In genomic region chr3:144242797-144243196, GRCh38 we compare ENCODE assay signal across 37 cellular contexts.
"Had no signal": no experiment of that assay in that cellular context is flagged by ENCODE, and none has a peak within 500 bp of the region (broad histone marks: within the 10 kb centered on the region; RNA-seq: fewer than 3 reads in every experiment).

No MANE protein-coding gene starts in this region.

- H3K36me3 ChIP-seq: adrenal gland, brain microvascular endothelial cell, breast epithelium, WERI-Rb-1 had no signal

- DNase-seq: activated CD4-positive, alpha-beta memory T cell treated with anti-CD3 and anti-CD28 coated beads, Interleukin-2, amount 10 ng/mL, durations not matched to agents 7 days and 5 days; activated CD4-positive, alpha-beta T cell treated with anti-CD3 and anti-CD28 coated beads for 1 hour; activated CD4-positive, alpha-beta T cell treated with anti-CD3 and anti-CD28 coated beads for 36 hours; activated CD4-positive, alpha-beta T cell treated with anti-CD3 and anti-CD28 coated beads for 48 hours; activated CD4-positive, alpha-beta T cell treated with anti-CD3 and anti-CD28 coated beads, Interleukin-2, amount 10 ng/mL, durations not matched to agents 7 days and 5 days; activated CD4-positive, alpha-beta T cell treated with anti-CD3 and anti-CD28 coated beads, Interleukin-2, amount 50 U/mL, for 48 hours; activated CD4-positive, CD25-positive, alpha-beta regulatory T cell; activated CD8-positive, alpha-beta memory T cell treated with anti-CD3 and anti-CD28 coated beads for 24 hours; activated CD8-positive, alpha-beta memory T cell treated with anti-CD3 and anti-CD28 coated beads, Interleukin-2, amount 10 ng/mL, durations not matched to agents 7 days and 5 days; activated CD8-positive, alpha-beta memory T cell treated with anti-CD3 and anti-CD28 coated beads, Interleukin-2, amount 50 U/mL, for 48 hours; activated CD8-positive, alpha-beta T cell treated with anti-CD3 and anti-CD28 coated beads, Interleukin-2, amount 10 ng/mL, durations not matched to agents 7 days and 5 days; activated effector memory CD4-positive, alpha-beta T cell treated with Interleukin-2 at 50 U/mL for 16 hours; activated gamma-delta T cell; activated naive CD4-positive, alpha-beta T cell treated with anti-CD3 and anti-CD28 coated beads, Interleukin-2, amount 10 ng/mL, durations not matched to agents 7 days and 5 days; activated naive CD4-positive, alpha-beta T cell treated with Interleukin-2 at 50 U/mL for 16 hours; activated naive CD8-positive, alpha-beta T cell treated with anti-CD3 and anti-CD28 coated beads, Interleukin-2, amount 10 ng/mL, durations not matched to agents 7 days and 5 days; activated T-cell treated with anti-CD3 and anti-CD28 coated beads, Interleukin-2, amount 50 U/mL, for 24 hours; activated T-cell treated with anti-CD3 and anti-CD28 coated beads, Interleukin-2, amount 50 U/mL, for 48 hours; adrenal gland; amniotic stem cell; aorta; body of pancreas; brain microvascular endothelial cell; central memory CD4-positive, alpha-beta T cell; SW 1271; T-helper 1 cell; T-helper 2 cell; T-helper 9 cell; WERI-Rb-1 had no signal

- H3K4me3 ChIP-seq: adrenal gland, body of pancreas, breast epithelium had no signal

- H3K9me3 Mint-ChIP-seq: activated CD4-positive, alpha-beta T cell treated with anti-CD3 and anti-CD28 coated beads, Interleukin-2, amount 10 ng/mL, durations not matched to agents 7 days and 5 days; activated naive CD4-positive, alpha-beta T cell treated with anti-CD3 and anti-CD28 coated beads, Interleukin-2, amount 10 ng/mL, durations not matched to agents 7 days and 5 days; activated naive CD4-positive, alpha-beta T cell treated with anti-CD3 and anti-CD28 coated beads, Interleukin-2, amount 50 U/mL, for 24 hours; activated naive CD8-positive, alpha-beta T cell treated with anti-CD3 and anti-CD28 coated beads, Interleukin-2, amount 10 ng/mL, durations not matched to agents 7 days and 5 days; activated T-cell treated with anti-CD3 and anti-CD28 coated beads, Interleukin-2, amount 50 U/mL, for 24 hours; activated T-helper 2 cell treated with anti-CD3 and anti-CD28 coated beads, Interferon-gamma antibody, Interleukin-2, Interleukin-4, amounts not matched to agents 10 μg/mL and 5 μg/mL and 100 μg/mL, durations not matched to agents 14 hours and 24 hours and 36 hours; T-helper 1 cell treated with Interleukin-12 subunit alpha and Interleukin-12 subunit beta and Interleukin-4 antibody, amounts not matched to agents 30 μg/mL and 1 μg/mL, for 36 hours; T-helper 2 cell treated with Interferon-gamma antibody and Interleukin-4, amounts not matched to agents 5 μg/mL and 100 μg/mL, for 36 hours; WTC11 had no signal

- H3K27me3 Mint-ChIP-seq: activated CD4-positive, alpha-beta memory T cell treated with anti-CD3 and anti-CD28 coated beads, Interleukin-2, amount 10 ng/mL, durations not matched to agents 7 days and 5 days; activated CD8-positive, alpha-beta memory T cell treated with anti-CD3 and anti-CD28 coated beads, Interleukin-2, amount 10 ng/mL, durations not matched to agents 7 days and 5 days; activated naive CD4-positive, alpha-beta T cell treated with anti-CD3 and anti-CD28 coated beads, Interleukin-2, amount 10 ng/mL, durations not matched to agents 7 days and 5 days; activated naive CD8-positive, alpha-beta T cell; activated naive CD8-positive, alpha-beta T cell treated with anti-CD3 and anti-CD28 coated beads, Interleukin-2, amount 10 ng/mL, durations not matched to agents 7 days and 5 days had no signal

- H3K4me1 Mint-ChIP-seq: activated CD4-positive, alpha-beta memory T cell treated with anti-CD3 and anti-CD28 coated beads, Interleukin-2, amount 10 ng/mL, durations not matched to agents 7 days and 5 days; activated CD4-positive, alpha-beta T cell treated with anti-CD3 and anti-CD28 coated beads for 36 hours; activated CD4-positive, alpha-beta T cell treated with anti-CD3 and anti-CD28 coated beads, Interleukin-2, amount 10 ng/mL, durations not matched to agents 7 days and 5 days; activated CD8-positive, alpha-beta memory T cell treated with anti-CD3 and anti-CD28 coated beads, Interleukin-2, amount 10 ng/mL, durations not matched to agents 7 days and 5 days; activated naive CD4-positive, alpha-beta T cell treated with anti-CD3 and anti-CD28 coated beads, Interleukin-2, amount 10 ng/mL, durations not matched to agents 7 days and 5 days; activated naive CD4-positive, alpha-beta T cell treated with anti-CD3 and anti-CD28 coated beads, Interleukin-2, amount 50 U/mL, for 24 hours; activated naive CD8-positive, alpha-beta T cell treated with anti-CD3 and anti-CD28 coated beads, Interleukin-2, amount 10 ng/mL, durations not matched to agents 7 days and 5 days; WTC11 had no signal

- H3K9me3 ChIP-seq: adrenal gland, body of pancreas, breast epithelium had no signal

- H3K36me3 Mint-ChIP-seq: activated CD8-positive, alpha-beta memory T cell treated with anti-CD3 and anti-CD28 coated beads, Interleukin-2, amount 10 ng/mL, durations not matched to agents 7 days and 5 days; activated naive CD4-positive, alpha-beta T cell treated with anti-CD3 and anti-CD28 coated beads, Interleukin-2, amount 10 ng/mL, durations not matched to agents 7 days and 5 days; activated naive CD4-positive, alpha-beta T cell treated with anti-CD3 and anti-CD28 coated beads, Interleukin-2, amount 50 U/mL, for 24 hours; activated naive CD8-positive, alpha-beta T cell; activated naive CD8-positive, alpha-beta T cell treated with anti-CD3 and anti-CD28 coated beads, Interleukin-2, amount 10 ng/mL, durations not matched to agents 7 days and 5 days; WTC11 had no signal

- H3K27ac ChIP-seq: adrenal gland, body of pancreas, brain microvascular endothelial cell, breast epithelium, WERI-Rb-1 had no signal

- H3K4me3 Mint-ChIP-seq: activated CD4-positive, alpha-beta memory T cell treated with anti-CD3 and anti-CD28 coated beads, Interleukin-2, amount 10 ng/mL, durations not matched to agents 7 days and 5 days; activated CD4-positive, alpha-beta T cell treated with anti-CD3 and anti-CD28 coated beads for 36 hours; activated CD4-positive, alpha-beta T cell treated with anti-CD3 and anti-CD28 coated beads, Interleukin-2, amount 10 ng/mL, durations not matched to agents 7 days and 5 days; activated CD8-positive, alpha-beta memory T cell treated with anti-CD3 and anti-CD28 coated beads, Interleukin-2, amount 10 ng/mL, durations not matched to agents 7 days and 5 days; activated CD8-positive, alpha-beta T cell treated with anti-CD3 and anti-CD28 coated beads, Interleukin-2, amount 10 ng/mL, durations not matched to agents 7 days and 5 days; activated naive CD4-positive, alpha-beta T cell treated with anti-CD3 and anti-CD28 coated beads, Interleukin-2, amount 10 ng/mL, durations not matched to agents 7 days and 5 days; activated naive CD4-positive, alpha-beta T cell treated with anti-CD3 and anti-CD28 coated beads, Interleukin-2, amount 50 U/mL, for 24 hours; activated naive CD8-positive, alpha-beta T cell; activated naive CD8-positive, alpha-beta T cell treated with anti-CD3 and anti-CD28 coated beads, Interleukin-2, amount 10 ng/mL, durations not matched to agents 7 days and 5 days; activated T-cell treated with anti-CD3 and anti-CD28 coated beads, Interleukin-2, amount 50 U/mL, for 24 hours; T-helper 1 cell treated with Interleukin-12 subunit alpha and Interleukin-12 subunit beta and Interleukin-4 antibody, amounts not matched to agents 30 μg/mL and 1 μg/mL, for 36 hours; T-helper 2 cell treated with Interferon-gamma antibody and Interleukin-4, amounts not matched to agents 5 μg/mL and 100 μg/mL, for 36 hours; WTC11 had no signal

- ATAC-seq: activated CD4-positive, alpha-beta T cell treated with anti-CD3 and anti-CD28 coated beads for 36 hours; activated CD4-positive, CD25-positive, alpha-beta regulatory T cell treated with anti-CD3 and anti-CD28 coated beads, Interleukin-2, amount 50 U/mL, for 24 hours; activated CD8-positive, alpha-beta memory T cell treated with anti-CD3 and anti-CD28 coated beads, Interleukin-2, amount 10 ng/mL, durations not matched to agents 7 days and 5 days; activated CD8-positive, alpha-beta T cell treated with anti-CD3 and anti-CD28 coated beads, Interleukin-2, amount 10 ng/mL, durations not matched to agents 7 days and 5 days; body of pancreas; WTC11 had no signal

- H3K27ac Mint-ChIP-seq: activated CD4-positive, alpha-beta memory T cell treated with anti-CD3 and anti-CD28 coated beads, Interleukin-2, amount 10 ng/mL, durations not matched to agents 7 days and 5 days; activated CD4-positive, alpha-beta T cell treated with anti-CD3 and anti-CD28 coated beads for 36 hours; activated CD4-positive, alpha-beta T cell treated with anti-CD3 and anti-CD28 coated beads, Interleukin-2, amount 10 ng/mL, durations not matched to agents 7 days and 5 days; activated CD8-positive, alpha-beta memory T cell treated with anti-CD3 and anti-CD28 coated beads, Interleukin-2, amount 10 ng/mL, durations not matched to agents 7 days and 5 days; activated CD8-positive, alpha-beta T cell treated with anti-CD3 and anti-CD28 coated beads, Interleukin-2, amount 10 ng/mL, durations not matched to agents 7 days and 5 days; activated naive CD4-positive, alpha-beta T cell treated with anti-CD3 and anti-CD28 coated beads, Interleukin-2, amount 10 ng/mL, durations not matched to agents 7 days and 5 days; activated naive CD4-positive, alpha-beta T cell treated with anti-CD3 and anti-CD28 coated beads, Interleukin-2, amount 50 U/mL, for 24 hours; activated naive CD8-positive, alpha-beta T cell; activated naive CD8-positive, alpha-beta T cell treated with anti-CD3 and anti-CD28 coated beads, Interleukin-2, amount 10 ng/mL, durations not matched to agents 7 days and 5 days; activated T-cell treated with anti-CD3 and anti-CD28 coated beads, Interleukin-2, amount 50 U/mL, for 24 hours; activated T-helper 2 cell treated with anti-CD3 and anti-CD28 coated beads, Interferon-gamma antibody, Interleukin-2, Interleukin-4, amounts not matched to agents 10 μg/mL and 5 μg/mL and 100 μg/mL, durations not matched to agents 14 hours and 24 hours and 36 hours; T-helper 1 cell treated with Interleukin-12 subunit alpha and Interleukin-12 subunit beta and Interleukin-4 antibody, amounts not matched to agents 30 μg/mL and 1 μg/mL, for 36 hours; T-helper 2 cell treated with Interferon-gamma antibody and Interleukin-4, amounts not matched to agents 5 μg/mL and 100 μg/mL, for 36 hours; WTC11 had no signal

- H3K27me3 ChIP-seq: adrenal gland, body of pancreas, brain microvascular endothelial cell, breast epithelium had no signal
